In the genomic region with DNA sequence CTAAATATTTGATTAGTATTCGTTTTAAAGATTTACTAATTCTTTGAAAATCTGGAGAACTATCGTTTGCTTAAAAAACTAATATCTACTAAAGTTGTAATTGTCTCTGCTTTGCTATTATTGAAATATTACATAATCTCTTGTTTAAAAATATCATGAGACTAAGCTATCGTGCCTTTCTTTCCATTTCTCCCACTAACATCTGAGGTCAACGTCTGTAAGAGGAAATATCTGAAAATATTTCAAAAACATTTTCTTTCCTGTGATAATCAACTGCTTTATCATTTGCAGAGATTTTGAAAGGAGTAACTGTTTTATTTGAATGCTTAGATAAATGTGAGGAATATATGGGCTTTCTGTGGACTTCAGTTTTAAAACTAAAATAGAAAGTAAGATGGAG, we compare ENCODE assay signal across 13 cellular contexts.
DNase-seq lines count a peak whose midpoint lies in the region; ATAC-seq and TF ChIP-seq lines count a peak whose summit lies in the region.
"Had no signal": no experiment of that assay in that cellular context is flagged by ENCODE, and none has a peak within 500 bp of the region (broad histone marks: within the 10 kb centered on the region; RNA-seq: fewer than 3 reads in every experiment).

No MANE protein-coding gene starts in this region.

- DNase-seq in breast epithelium (ENCODE audit: low spot score in 2 of 2) = no peak
- DNase-seq in MCF 10A (ENCODE audit: unreplicated experiment) = no peak
- no peak for DNase-seq in coronary artery (ENCODE audit: low spot score)
- DNase-seq in mesothelial cell of epicardium (ENCODE audit: low spot score in 2 of 2, unreplicated experiment in 2 of 2) = no peak
- DNase-seq in type B pancreatic cell (ENCODE audit: extremely low spot score, unreplicated experiment) = no peak
- DNase-seq in OCI-M1 (lab: John Stamatoyannopoulos, UW) = no peak
- DNase-seq in cerebellum (ENCODE audit: low spot score) = no peak
- DNase-seq: activated CD8-positive, alpha-beta T cell treated with anti-CD3 and anti-CD28 coated beads, Interleukin-2, amount 10 ng/mL, durations not matched to agents 7 days and 5 days; activated naive CD4-positive, alpha-beta T cell treated with Interleukin-2 at 50 U/mL for 16 hours; effector CD4-positive, alpha-beta T cell; MM.1S had no signal

- H3K4me1 ChIP-seq in breast epithelium = peaks cover 0 to 5% of the 10 kb centered on the region in 2 donors

- no peak overlapping the region for H3K4me3 Mint-ChIP-seq in MCF 10A (ENCODE audit: unreplicated experiment)
- peak overlapping the region; percentile 49 for H3K4me3 Mint-ChIP-seq in mesothelial cell of epicardium
- peak overlapping the region; percentile 63 for H3K4me3 Mint-ChIP-seq in type B pancreatic cell
- H3K4me3 Mint-ChIP-seq: activated CD8-positive, alpha-beta T cell treated with anti-CD3 and anti-CD28 coated beads, Interleukin-2, amount 10 ng/mL, durations not matched to agents 7 days and 5 days; T-helper 1 cell treated with Interleukin-12 subunit alpha and Interleukin-12 subunit beta and Interleukin-4 antibody, amounts not matched to agents 30 μg/mL and 1 μg/mL, for 36 hours had no signal

- POLR2A ChIA-PET in MCF 10A (lab: Yijun Ruan, JAX) = no interaction called here

- H3K4me1 Mint-ChIP-seq in MCF 10A (ENCODE audit: insufficient read depth, unreplicated experiment) (no peaks in the 10 kb centered on the region), mesothelial cell of epicardium (peaks cover 65% of the 10 kb centered on the region), type B pancreatic cell (ENCODE audit: unreplicated experiment) (peaks cover 28% of the 10 kb centered on the region)

- TF ChIP-seq POLR2A in breast epithelium (IDR thresholded peaks at IDR 0.05) = no peak

- ATAC-seq in HG03460 (IDR thresholded peaks at IDR 0.05; ENCODE audit: unreplicated experiment) = no peak
- ATAC-seq: activated CD8-positive, alpha-beta T cell treated with anti-CD3 and anti-CD28 coated beads, Interleukin-2, amount 10 ng/mL, durations not matched to agents 7 days and 5 days had no signal

- H3K27ac Mint-ChIP-seq in MCF 10A (ENCODE audit: low read depth, unreplicated experiment) (no peak overlapping the region), mesothelial cell of epicardium (peak overlapping the region; percentile 85), type B pancreatic cell (no peak overlapping the region)
- H3K27ac Mint-ChIP-seq: activated CD8-positive, alpha-beta T cell treated with anti-CD3 and anti-CD28 coated beads, Interleukin-2, amount 10 ng/mL, durations not matched to agents 7 days and 5 days; T-helper 1 cell treated with Interleukin-12 subunit alpha and Interleukin-12 subunit beta and Interleukin-4 antibody, amounts not matched to agents 30 μg/mL and 1 μg/mL, for 36 hours had no signal

- no peaks in the 10 kb centered on the region for H3K27me3 ChIP-seq in breast epithelium

- no peaks in the 10 kb centered on the region for H3K36me3 ChIP-seq in breast epithelium

- intact Hi-C loops in breast epithelium (cut with DNase I; ENCODE audit: low total_unique reads) = no loop called here
- intact Hi-C loops in MCF 10A (cut with micrococcal nuclease) = no loop called here

- no TSS peak for BruUV-seq in MCF 10A (replicated peaks; lab: Mats Ljungman, UMichigan)

- H3K4me3 ChIP-seq in breast epithelium (peak overlapping the region; percentile 19 to 59 (median 45)), coronary artery (peak overlapping the region; percentile 64)

- H3K9me3 ChIP-seq in breast epithelium = no peaks in the 10 kb centered on the region

- H3K9me3 Mint-ChIP-seq in MCF 10A (ENCODE audit: unreplicated experiment) (no peaks in the 10 kb centered on the region), mesothelial cell of epicardium (no peaks in the 10 kb centered on the region), type B pancreatic cell (no peaks in the 10 kb centered on the region)

- peak overlapping the region; percentile 84 to 85 for H3K27ac ChIP-seq in breast epithelium
- peak overlapping the region; percentile 63 to 65 for H3K27ac ChIP-seq in coronary artery

- H3K27me3 Mint-ChIP-seq in MCF 10A (ENCODE audit: insufficient read depth, unreplicated experiment) (peaks cover 52% of the 10 kb centered on the region), mesothelial cell of epicardium (ENCODE audit: low read depth) (no peaks in the 10 kb centered on the region), type B pancreatic cell (no peaks in the 10 kb centered on the region)

- H3K36me3 Mint-ChIP-seq in MCF 10A (ENCODE audit: insufficient read depth, unreplicated experiment) (no peaks in the 10 kb centered on the region), mesothelial cell of epicardium (no peaks in the 10 kb centered on the region), type B pancreatic cell (no peaks in the 10 kb centered on the region)

- CTCF ChIA-PET in MCF 10A (lab: Yijun Ruan, JAX) = interaction anchor here (0.5 kb wide), 1 partner anchor 94 kb away, joined by 3 read pairs; no protein-coding TSS in a partner anchor

- no peak for TF ChIP-seq CTCF in breast epithelium (IDR thresholded peaks at IDR 0.05)
- no peak for TF ChIP-seq CTCF in MCF 10A (IDR thresholded peaks at IDR 0.05; ENCODE audit: unreplicated experiment)
- no peak for TF ChIP-seq CTCF in coronary artery (IDR thresholded peaks at IDR 0.05)
- TF ChIP-seq CTCF in mesothelial cell of epicardium (IDR thresholded peaks at IDR 0.05; ENCODE audit: unreplicated experiment) = no peak
- TF ChIP-seq CTCF in type B pancreatic cell (conservative IDR thresholded peaks at IDR 0.05) = no peak
